ENCODE assay signal across 1 cellular context in genomic region chr12:96239711-96240234, GRCh38.
TF ChIP-seq lines count a peak whose summit lies in the region.

No MANE protein-coding gene starts in this region.

TF ChIP-seq in IMR-90, 13 proteins besides CTCF, POLR2A, EP300 and RAD21:
- TF ChIP-seq CHD1 (IDR thresholded peaks at IDR 0.05; ENCODE audit: low read depth, low read length) (no peak), MAZ (IDR thresholded peaks at IDR 0.05; ENCODE audit: borderline replicate concordance, low read depth, low read length) (no peak), SMC3 (IDR thresholded peaks at IDR 0.05; ENCODE audit: low read depth, low read length) (no peak), FOS (IDR thresholded peaks at IDR 0.05; ENCODE audit: low read depth, low read length) (no peak), ELK1 (IDR thresholded peaks at IDR 0.05; ENCODE audit: borderline replicate concordance, low read depth, low read length) (no peak), MAFK (IDR thresholded peaks at IDR 0.05; ENCODE audit: low read depth, low read length) (no peak), USF2 (IDR thresholded peaks at IDR 0.05; ENCODE audit: low read depth, low read length) (no peak), BHLHE40 (IDR thresholded peaks at IDR 0.05; ENCODE audit: low read depth, low read length) (no peak), NFE2L2 (IDR thresholded peaks at IDR 0.05; ENCODE audit: low read depth, low read length) (no peak), CEBPB (IDR thresholded peaks at IDR 0.05; ENCODE audit: low read depth, low read length) (no peak), RFX5 (IDR thresholded peaks at IDR 0.05; ENCODE audit: low read depth, low read length) (no peak), RCOR1 (IDR thresholded peaks at IDR 0.05; ENCODE audit: insufficient replicate concordance, low read length) (no peak), MXI1 (IDR thresholded peaks at IDR 0.05; ENCODE audit: borderline replicate concordance, low read depth, low read length) (no peak)
TF ChIP-seq in IMR-90: peak in this region for 0.
